Comparison of ENCODE assay signal across 1 cellular context in the genomic region with DNA sequence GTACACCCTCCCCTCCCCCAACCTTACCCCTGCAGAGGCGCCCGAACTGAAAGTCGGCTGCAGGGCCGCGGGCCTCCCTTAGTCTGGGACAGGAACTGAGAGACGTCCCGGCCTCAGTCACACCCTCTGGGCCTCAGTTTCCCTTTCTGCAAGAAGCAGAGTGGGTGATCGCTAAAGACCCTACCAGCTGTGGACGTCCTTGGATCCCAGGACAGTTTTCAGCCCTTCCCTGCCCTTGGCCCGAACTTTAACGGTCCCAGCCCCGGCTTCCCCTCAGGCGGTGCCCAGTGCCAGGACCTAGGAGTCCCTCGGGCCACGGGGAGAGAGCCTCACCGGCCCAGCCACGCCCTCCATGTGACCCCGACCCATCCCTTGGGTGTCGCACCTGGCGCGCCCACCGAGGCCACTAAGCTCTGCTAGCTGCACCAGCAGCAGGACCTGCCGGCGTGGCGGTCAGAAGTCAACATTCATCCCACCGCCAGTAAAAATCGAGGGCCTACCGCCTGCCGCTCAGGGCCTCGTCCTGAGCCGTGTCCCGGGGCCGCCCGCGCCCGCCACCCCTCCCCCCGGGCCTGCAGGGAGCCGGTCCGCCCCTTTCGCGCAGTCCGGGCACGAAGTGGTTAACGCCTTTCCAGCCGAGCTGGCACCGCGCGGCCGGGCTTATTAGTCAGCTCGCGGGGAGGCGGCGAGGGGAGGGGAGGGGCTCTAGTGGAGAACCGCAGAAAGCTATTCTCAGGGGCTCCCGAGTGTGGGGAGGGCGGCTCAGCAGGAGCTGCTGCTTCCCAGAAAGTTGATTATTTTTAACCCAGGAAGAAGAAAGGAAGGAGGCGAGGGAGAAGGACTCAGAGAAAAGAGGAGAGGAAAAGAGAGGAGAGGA.
TF ChIP-seq lines count a peak whose summit lies in the region.

No MANE protein-coding gene starts in this region.

TF ChIP-seq in K562, 482 proteins besides CTCF, POLR2A, EP300 and RAD21 (continued from another document):
- TF ChIP-seq, protein P1, sequence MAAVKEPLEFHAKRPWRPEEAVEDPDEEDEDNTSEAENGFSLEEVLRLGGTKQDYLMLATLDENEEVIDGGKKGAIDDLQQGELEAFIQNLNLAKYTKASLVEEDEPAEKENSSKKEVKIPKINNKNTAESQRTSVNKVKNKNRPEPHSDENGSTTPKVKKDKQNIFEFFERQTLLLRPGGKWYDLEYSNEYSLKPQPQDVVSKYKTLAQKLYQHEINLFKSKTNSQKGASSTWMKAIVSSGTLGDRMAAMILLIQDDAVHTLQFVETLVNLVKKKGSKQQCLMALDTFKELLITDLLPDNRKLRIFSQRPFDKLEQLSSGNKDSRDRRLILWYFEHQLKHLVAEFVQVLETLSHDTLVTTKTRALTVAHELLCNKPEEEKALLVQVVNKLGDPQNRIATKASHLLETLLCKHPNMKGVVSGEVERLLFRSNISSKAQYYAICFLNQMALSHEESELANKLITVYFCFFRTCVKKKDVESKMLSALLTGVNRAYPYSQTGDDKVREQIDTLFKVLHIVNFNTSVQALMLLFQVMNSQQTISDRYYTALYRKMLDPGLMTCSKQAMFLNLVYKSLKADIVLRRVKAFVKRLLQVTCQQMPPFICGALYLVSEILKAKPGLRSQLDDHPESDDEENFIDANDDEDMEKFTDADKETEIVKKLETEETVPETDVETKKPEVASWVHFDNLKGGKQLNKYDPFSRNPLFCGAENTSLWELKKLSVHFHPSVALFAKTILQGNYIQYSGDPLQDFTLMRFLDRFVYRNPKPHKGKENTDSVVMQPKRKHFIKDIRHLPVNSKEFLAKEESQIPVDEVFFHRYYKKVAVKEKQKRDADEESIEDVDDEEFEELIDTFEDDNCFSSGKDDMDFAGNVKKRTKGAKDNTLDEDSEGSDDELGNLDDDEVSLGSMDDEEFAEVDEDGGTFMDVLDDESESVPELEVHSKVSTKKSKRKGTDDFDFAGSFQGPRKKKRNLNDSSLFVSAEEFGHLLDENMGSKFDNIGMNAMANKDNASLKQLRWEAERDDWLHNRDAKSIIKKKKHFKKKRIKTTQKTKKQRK (IDR thresholded peaks at IDR 0.05; ENCODE audit: borderline replicate concordance, low read depth, low read length): no peak
- TF ChIP-seq SMC3 (conservative IDR thresholded peaks at IDR 0.05; ENCODE audit: insufficient read depth, low read depth, low read length): 0 out of 2 replicates have a peak, but pooled peaks have one; percentile 5
- peak; percentile 61; the same call in 1 of the 2 replicates for TF ChIP-seq DPF2 (IDR thresholded peaks at IDR 0.05)
- TF ChIP-seq, protein P2, sequence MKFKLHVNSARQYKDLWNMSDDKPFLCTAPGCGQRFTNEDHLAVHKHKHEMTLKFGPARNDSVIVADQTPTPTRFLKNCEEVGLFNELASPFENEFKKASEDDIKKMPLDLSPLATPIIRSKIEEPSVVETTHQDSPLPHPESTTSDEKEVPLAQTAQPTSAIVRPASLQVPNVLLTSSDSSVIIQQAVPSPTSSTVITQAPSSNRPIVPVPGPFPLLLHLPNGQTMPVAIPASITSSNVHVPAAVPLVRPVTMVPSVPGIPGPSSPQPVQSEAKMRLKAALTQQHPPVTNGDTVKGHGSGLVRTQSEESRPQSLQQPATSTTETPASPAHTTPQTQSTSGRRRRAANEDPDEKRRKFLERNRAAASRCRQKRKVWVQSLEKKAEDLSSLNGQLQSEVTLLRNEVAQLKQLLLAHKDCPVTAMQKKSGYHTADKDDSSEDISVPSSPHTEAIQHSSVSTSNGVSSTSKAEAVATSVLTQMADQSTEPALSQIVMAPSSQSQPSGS (CRISPR knock-in tag; IDR thresholded peaks at IDR 0.05): no peak
- TF ChIP-seq NCOR1 (IDR thresholded peaks at IDR 0.05): no peak
- TF ChIP-seq, protein P3, sequence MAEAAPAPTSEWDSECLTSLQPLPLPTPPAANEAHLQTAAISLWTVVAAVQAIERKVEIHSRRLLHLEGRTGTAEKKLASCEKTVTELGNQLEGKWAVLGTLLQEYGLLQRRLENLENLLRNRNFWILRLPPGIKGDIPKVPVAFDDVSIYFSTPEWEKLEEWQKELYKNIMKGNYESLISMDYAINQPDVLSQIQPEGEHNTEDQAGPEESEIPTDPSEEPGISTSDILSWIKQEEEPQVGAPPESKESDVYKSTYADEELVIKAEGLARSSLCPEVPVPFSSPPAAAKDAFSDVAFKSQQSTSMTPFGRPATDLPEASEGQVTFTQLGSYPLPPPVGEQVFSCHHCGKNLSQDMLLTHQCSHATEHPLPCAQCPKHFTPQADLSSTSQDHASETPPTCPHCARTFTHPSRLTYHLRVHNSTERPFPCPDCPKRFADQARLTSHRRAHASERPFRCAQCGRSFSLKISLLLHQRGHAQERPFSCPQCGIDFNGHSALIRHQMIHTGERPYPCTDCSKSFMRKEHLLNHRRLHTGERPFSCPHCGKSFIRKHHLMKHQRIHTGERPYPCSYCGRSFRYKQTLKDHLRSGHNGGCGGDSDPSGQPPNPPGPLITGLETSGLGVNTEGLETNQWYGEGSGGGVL (CRISPR knock-in tag; IDR thresholded peaks at IDR 0.05): no peak
- TF ChIP-seq PHF21A (IDR thresholded peaks at IDR 0.05; ENCODE audit: borderline replicate concordance, low read depth): 0 out of 2 replicates have a peak, but pooled peaks have one; percentile 6
- TF ChIP-seq MED1 (CRISPR knock-in tag; IDR thresholded peaks at IDR 0.05; ENCODE audit: borderline replicate concordance): no peak
- peak in 1 of 3 experiments; percentile 14 for TF ChIP-seq YY1 (IDR thresholded peaks at IDR 0.05; ENCODE audit: borderline replicate concordance in 1 of 3, control insufficient read depth in 1 of 3, extremely low read depth in 1 of 3, insufficient read depth in 3 of 3, insufficient read length in 1 of 3, insufficient replicate concordance in 2 of 3, low read depth in 1 of 3, low read length in 2 of 3)
- TF ChIP-seq GATAD2B (IDR thresholded peaks at IDR 0.05; ENCODE audit: borderline replicate concordance): no peak
- TF ChIP-seq, protein P4, sequence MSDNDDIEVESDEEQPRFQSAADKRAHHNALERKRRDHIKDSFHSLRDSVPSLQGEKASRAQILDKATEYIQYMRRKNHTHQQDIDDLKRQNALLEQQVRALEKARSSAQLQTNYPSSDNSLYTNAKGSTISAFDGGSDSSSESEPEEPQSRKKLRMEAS (CRISPR knock-in tag; IDR thresholded peaks at IDR 0.05): peak; percentile 65
- TF ChIP-seq, protein P5, sequence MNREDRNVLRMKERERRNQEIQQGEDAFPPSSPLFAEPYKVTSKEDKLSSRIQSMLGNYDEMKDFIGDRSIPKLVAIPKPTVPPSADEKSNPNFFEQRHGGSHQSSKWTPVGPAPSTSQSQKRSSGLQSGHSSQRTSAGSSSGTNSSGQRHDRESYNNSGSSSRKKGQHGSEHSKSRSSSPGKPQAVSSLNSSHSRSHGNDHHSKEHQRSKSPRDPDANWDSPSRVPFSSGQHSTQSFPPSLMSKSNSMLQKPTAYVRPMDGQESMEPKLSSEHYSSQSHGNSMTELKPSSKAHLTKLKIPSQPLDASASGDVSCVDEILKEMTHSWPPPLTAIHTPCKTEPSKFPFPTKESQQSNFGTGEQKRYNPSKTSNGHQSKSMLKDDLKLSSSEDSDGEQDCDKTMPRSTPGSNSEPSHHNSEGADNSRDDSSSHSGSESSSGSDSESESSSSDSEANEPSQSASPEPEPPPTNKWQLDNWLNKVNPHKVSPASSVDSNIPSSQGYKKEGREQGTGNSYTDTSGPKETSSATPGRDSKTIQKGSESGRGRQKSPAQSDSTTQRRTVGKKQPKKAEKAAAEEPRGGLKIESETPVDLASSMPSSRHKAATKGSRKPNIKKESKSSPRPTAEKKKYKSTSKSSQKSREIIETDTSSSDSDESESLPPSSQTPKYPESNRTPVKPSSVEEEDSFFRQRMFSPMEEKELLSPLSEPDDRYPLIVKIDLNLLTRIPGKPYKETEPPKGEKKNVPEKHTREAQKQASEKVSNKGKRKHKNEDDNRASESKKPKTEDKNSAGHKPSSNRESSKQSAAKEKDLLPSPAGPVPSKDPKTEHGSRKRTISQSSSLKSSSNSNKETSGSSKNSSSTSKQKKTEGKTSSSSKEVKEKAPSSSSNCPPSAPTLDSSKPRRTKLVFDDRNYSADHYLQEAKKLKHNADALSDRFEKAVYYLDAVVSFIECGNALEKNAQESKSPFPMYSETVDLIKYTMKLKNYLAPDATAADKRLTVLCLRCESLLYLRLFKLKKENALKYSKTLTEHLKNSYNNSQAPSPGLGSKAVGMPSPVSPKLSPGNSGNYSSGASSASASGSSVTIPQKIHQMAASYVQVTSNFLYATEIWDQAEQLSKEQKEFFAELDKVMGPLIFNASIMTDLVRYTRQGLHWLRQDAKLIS (CRISPR knock-in tag; IDR thresholded peaks at IDR 0.05): 0 out of 2 replicates have a peak, but pooled peaks have one; percentile 24
- TF ChIP-seq, protein P6, sequence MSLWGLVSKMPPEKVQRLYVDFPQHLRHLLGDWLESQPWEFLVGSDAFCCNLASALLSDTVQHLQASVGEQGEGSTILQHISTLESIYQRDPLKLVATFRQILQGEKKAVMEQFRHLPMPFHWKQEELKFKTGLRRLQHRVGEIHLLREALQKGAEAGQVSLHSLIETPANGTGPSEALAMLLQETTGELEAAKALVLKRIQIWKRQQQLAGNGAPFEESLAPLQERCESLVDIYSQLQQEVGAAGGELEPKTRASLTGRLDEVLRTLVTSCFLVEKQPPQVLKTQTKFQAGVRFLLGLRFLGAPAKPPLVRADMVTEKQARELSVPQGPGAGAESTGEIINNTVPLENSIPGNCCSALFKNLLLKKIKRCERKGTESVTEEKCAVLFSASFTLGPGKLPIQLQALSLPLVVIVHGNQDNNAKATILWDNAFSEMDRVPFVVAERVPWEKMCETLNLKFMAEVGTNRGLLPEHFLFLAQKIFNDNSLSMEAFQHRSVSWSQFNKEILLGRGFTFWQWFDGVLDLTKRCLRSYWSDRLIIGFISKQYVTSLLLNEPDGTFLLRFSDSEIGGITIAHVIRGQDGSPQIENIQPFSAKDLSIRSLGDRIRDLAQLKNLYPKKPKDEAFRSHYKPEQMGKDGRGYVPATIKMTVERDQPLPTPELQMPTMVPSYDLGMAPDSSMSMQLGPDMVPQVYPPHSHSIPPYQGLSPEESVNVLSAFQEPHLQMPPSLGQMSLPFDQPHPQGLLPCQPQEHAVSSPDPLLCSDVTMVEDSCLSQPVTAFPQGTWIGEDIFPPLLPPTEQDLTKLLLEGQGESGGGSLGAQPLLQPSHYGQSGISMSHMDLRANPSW (CRISPR knock-in tag; IDR thresholded peaks at IDR 0.05): no peak
- peak; percentile 76; the same call in 1 of the 2 replicates for TF ChIP-seq MYNN (IDR thresholded peaks at IDR 0.05)
- no peak for TF ChIP-seq MYNN (CRISPR knock-in tag; IDR thresholded peaks at IDR 0.05)
- no peak for TF ChIP-seq HDAC6 (IDR thresholded peaks at IDR 0.05; ENCODE audit: low read depth, low read length)
- no peak for TF ChIP-seq FOXA3 (CRISPR knock-in tag; conservative IDR thresholded peaks at IDR 0.05 in 1 of 2, IDR thresholded peaks at IDR 0.05 in 1 of 2)
- peak; percentile 82 for TF ChIP-seq CHD1 (IDR thresholded peaks at IDR 0.05; ENCODE audit: low read length)
- 0 out of 2 replicates have a peak, but pooled peaks have one; percentile 32 for TF ChIP-seq ELF4 (CRISPR knock-in tag; IDR thresholded peaks at IDR 0.05)
- TF ChIP-seq, protein P7, sequence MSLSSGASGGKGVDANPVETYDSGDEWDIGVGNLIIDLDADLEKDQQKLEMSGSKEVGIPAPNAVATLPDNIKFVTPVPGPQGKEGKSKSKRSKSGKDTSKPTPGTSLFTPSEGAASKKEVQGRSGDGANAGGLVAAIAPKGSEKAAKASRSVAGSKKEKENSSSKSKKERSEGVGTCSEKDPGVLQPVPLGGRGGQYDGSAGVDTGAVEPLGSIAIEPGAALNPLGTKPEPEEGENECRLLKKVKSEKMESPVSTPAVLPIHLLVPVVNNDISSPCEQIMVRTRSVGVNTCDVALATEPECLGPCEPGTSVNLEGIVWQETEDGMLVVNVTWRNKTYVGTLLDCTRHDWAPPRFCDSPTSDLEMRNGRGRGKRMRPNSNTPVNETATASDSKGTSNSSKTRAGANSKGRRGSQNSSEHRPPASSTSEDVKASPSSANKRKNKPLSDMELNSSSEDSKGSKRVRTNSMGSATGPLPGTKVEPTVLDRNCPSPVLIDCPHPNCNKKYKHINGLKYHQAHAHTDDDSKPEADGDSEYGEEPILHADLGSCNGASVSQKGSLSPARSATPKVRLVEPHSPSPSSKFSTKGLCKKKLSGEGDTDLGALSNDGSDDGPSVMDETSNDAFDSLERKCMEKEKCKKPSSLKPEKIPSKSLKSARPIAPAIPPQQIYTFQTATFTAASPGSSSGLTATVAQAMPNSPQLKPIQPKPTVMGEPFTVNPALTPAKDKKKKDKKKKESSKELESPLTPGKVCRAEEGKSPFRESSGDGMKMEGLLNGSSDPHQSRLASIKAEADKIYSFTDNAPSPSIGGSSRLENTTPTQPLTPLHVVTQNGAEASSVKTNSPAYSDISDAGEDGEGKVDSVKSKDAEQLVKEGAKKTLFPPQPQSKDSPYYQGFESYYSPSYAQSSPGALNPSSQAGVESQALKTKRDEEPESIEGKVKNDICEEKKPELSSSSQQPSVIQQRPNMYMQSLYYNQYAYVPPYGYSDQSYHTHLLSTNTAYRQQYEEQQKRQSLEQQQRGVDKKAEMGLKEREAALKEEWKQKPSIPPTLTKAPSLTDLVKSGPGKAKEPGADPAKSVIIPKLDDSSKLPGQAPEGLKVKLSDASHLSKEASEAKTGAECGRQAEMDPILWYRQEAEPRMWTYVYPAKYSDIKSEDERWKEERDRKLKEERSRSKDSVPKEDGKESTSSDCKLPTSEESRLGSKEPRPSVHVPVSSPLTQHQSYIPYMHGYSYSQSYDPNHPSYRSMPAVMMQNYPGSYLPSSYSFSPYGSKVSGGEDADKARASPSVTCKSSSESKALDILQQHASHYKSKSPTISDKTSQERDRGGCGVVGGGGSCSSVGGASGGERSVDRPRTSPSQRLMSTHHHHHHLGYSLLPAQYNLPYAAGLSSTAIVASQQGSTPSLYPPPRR (CRISPR knock-in tag; IDR thresholded peaks at IDR 0.05; ENCODE audit: borderline replicate concordance): peak; percentile 76; the same call in 1 of the 2 replicates
- TF ChIP-seq SMARCA5 (IDR thresholded peaks at IDR 0.05): peak; percentile 62; the same call in 1 of the 2 replicates
- TF ChIP-seq EZH2 (IDR thresholded peaks at IDR 0.05; ENCODE audit: borderline replicate concordance, low read depth, low read length): no peak
- TF ChIP-seq, protein P8, sequence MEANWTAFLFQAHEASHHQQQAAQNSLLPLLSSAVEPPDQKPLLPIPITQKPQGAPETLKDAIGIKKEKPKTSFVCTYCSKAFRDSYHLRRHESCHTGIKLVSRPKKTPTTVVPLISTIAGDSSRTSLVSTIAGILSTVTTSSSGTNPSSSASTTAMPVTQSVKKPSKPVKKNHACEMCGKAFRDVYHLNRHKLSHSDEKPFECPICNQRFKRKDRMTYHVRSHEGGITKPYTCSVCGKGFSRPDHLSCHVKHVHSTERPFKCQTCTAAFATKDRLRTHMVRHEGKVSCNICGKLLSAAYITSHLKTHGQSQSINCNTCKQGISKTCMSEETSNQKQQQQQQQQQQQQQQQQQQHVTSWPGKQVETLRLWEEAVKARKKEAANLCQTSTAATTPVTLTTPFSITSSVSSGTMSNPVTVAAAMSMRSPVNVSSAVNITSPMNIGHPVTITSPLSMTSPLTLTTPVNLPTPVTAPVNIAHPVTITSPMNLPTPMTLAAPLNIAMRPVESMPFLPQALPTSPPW (CRISPR knock-in tag; IDR thresholded peaks at IDR 0.05): peak; percentile 89
- no peak for TF ChIP-seq EWSR1 (IDR thresholded peaks at IDR 0.05; ENCODE audit: borderline replicate concordance, low read depth, partially characterized antibody)
- peak; percentile 15; the same call in 1 of the 2 replicates for TF ChIP-seq ZNF263 (CRISPR knock-in tag; IDR thresholded peaks at IDR 0.05; ENCODE audit: borderline replicate concordance)
- no peak for TF ChIP-seq SP1 (CRISPR knock-in tag; IDR thresholded peaks at IDR 0.05)
- peak; percentile 27; the same call in 1 of the 2 replicates for TF ChIP-seq ZNF175 (CRISPR knock-in tag; IDR thresholded peaks at IDR 0.05; ENCODE audit: low read depth)
- no peak for TF ChIP-seq TBP (optimal IDR thresholded peaks at IDR 0.05; ENCODE audit: low read depth, low read length)
